Comparison of ENCODE assay signal across 1 cellular context in the genomic region with DNA sequence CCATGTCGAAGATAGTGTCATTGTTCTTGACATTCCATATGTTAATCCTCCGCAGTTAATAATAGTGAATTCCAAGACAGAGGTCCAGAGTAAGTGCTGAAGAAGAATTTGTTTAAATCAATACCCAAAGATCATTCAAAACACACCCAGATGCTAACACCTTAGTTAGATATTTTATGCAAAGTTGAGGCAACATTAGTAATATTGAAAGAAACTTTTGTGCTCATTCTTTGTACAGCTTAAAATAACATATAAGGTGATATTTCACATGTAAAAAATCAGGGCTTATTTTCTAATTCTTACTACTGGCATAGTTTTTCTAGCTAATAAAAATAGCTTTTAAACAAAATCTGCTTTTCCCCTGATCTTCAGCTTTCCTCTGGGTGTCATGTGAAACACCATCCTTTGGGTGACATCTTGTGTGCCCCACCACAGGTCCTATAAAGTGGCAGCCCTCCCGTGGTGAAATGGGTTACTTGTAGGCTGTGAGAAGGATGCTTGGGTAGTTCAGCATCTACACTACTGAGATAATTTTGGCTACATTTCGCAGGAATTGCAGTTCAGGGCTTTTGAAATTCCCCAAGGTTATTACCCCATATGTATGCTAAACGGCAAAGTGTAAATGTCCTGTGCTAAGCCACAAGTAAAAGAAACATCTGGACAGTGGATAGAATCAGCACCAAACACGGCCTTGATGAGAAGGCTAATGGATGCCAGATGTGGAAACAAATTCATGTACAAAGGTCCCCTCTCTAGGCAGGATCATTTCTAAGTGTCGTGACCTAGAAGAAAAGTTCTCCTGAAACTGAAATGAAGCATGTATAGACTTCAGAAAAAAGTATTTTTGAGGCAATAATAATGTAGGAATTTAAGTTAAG.
TF ChIP-seq lines count a peak whose summit lies in the region.

No MANE protein-coding gene starts in this region.

TF ChIP-seq in GM12878, 131 proteins besides CTCF, POLR2A, EP300 and RAD21 (continued from another document):
- 0 out of 3 replicates have a peak, but pooled peaks have one; percentile 30 for TF ChIP-seq POU2F2 (IDR thresholded peaks at IDR 0.05; ENCODE audit: borderline replicate concordance, low read depth, low read length)
- TF ChIP-seq MEF2A (IDR thresholded peaks at IDR 0.05; ENCODE audit: insufficient read depth, low read depth, low read length): peak; percentile 80
- TF ChIP-seq WRNIP1 (IDR thresholded peaks at IDR 0.05; ENCODE audit: borderline replicate concordance, low read depth, low read length): no peak
- TF ChIP-seq, protein P1, sequence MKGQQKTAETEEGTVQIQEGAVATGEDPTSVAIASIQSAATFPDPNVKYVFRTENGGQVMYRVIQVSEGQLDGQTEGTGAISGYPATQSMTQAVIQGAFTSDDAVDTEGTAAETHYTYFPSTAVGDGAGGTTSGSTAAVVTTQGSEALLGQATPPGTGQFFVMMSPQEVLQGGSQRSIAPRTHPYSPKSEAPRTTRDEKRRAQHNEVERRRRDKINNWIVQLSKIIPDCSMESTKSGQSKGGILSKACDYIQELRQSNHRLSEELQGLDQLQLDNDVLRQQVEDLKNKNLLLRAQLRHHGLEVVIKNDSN (IDR thresholded peaks at IDR 0.05; ENCODE audit: borderline replicate concordance, extremely low read length, insufficient read depth, low read depth, low read length): no peak
- peak; percentile 83 for TF ChIP-seq JUNB (IDR thresholded peaks at IDR 0.05)
- no peak for TF ChIP-seq PML (IDR thresholded peaks at IDR 0.05; ENCODE audit: low read length)
- TF ChIP-seq MEF2B (IDR thresholded peaks at IDR 0.05; ENCODE audit: partially characterized antibody, poor library complexity, severe bottlenecking): peak; percentile 34
- no peak for TF ChIP-seq CEBPZ (IDR thresholded peaks at IDR 0.05; ENCODE audit: low read depth, low read length)
- TF ChIP-seq RUNX3 (IDR thresholded peaks at IDR 0.05; ENCODE audit: low read length): peak; percentile 61
- no peak for TF ChIP-seq SPI1 (IDR thresholded peaks at IDR 0.05; ENCODE audit: borderline replicate concordance, insufficient read depth, low read depth, low read length)
